ENCODE assay signal across 23 cellular contexts in genomic region chr6:136181191-136181833, GRCh38.
A peak's percentile ranks its signal among the peaks of the same experiment; 100 is the strongest.
DNase-seq lines count a peak whose midpoint lies in the region; ATAC-seq, FAIRE-seq and TF ChIP-seq lines count a peak whose summit lies in the region.
"Had no signal": no experiment of that assay in that cellular context is flagged by ENCODE, and none has a peak within 500 bp of the region (broad histone marks: within the 10 kb centered on the region; RNA-seq: fewer than 3 reads in every experiment).

No MANE protein-coding gene starts in this region.

- H3K4me3 Mint-ChIP-seq in mesothelial cell of epicardium, result no peak overlapping the region
- H3K4me3 Mint-ChIP-seq: CD8-positive, alpha-beta memory T cell; IgD-negative memory B cell had no signal

- DNase-seq in HepG2 (ENCODE audit: low spot score), result no peak
- no peak for DNase-seq in left cardiac atrium
- no peak for DNase-seq in mesothelial cell of epicardium (ENCODE audit: low spot score in 2 of 2, unreplicated experiment in 2 of 2)
- DNase-seq in smooth muscle cell of the brain vasculature (ENCODE audit: low read depth, low spot score), result peak; percentile 23
- DNase-seq in SW 1271 (lab: John Stamatoyannopoulos, UW), result no peak
- no peak for DNase-seq in substantia nigra (lab: John Stamatoyannopoulos, UW)
- DNase-seq: Calu3; CD8-positive, alpha-beta memory T cell; GDM1; NCI-H1105; NCI-H146; NCI-H2029; NCI-H226; NCI-H510A treated with DMSO at 0.1 percent for 48 hours; PC-9; RPMI8226 had no signal

- H3K27me3 ChIP-seq in liver (ENCODE audit: control insufficient read depth in 4 of 4, insufficient read depth in 4 of 4, low read length in 3 of 4) (no peaks in the 10 kb centered on the region), HepG2 (ENCODE audit: control insufficient read depth in 1 of 2, insufficient read depth in 2 of 2, low read length in 2 of 2) (no peaks in the 10 kb centered on the region)

- H3K4me3 ChIP-seq in liver (ENCODE audit: low read depth in 1 of 3, low read length in 3 of 3), result no peak overlapping the region
- no peak overlapping the region for H3K4me3 ChIP-seq in HepG2 (replicated peaks in 1 of 3; ENCODE audit: insufficient read depth in 1 of 3, low read depth in 2 of 3, low read length in 3 of 3)
- H3K4me3 ChIP-seq: PC-9 had no signal

- CTCF ChIA-PET in HepG2 (lab: Yijun Ruan, JAX; ENCODE audit: low intra/inter-chr PET ratio, low total read pairs), result no interaction called here

- peaks cover 16% of the 10 kb centered on the region for H3K36me3 Mint-ChIP-seq in mesothelial cell of epicardium
- H3K36me3 Mint-ChIP-seq: CD8-positive, alpha-beta memory T cell had no signal

- H3K4me1 ChIP-seq in liver (ENCODE audit: control insufficient read depth in 4 of 4, insufficient read depth in 4 of 4, low read length in 3 of 4) (peaks cover 0 to 9% (median 5%) of the 10 kb centered on the region in 4 donors), HepG2 (ENCODE audit: insufficient read depth, low read length) (no peaks in the 10 kb centered on the region)

- no peak for TF ChIP-seq CTCF in liver (IDR thresholded peaks at IDR 0.05; ENCODE audit: low read depth, low read length, missing input control)
- no peak for TF ChIP-seq CTCF in HepG2 (CRISPR knock-in tag; IDR thresholded peaks at IDR 0.05)
- no peak for TF ChIP-seq CTCF in mesothelial cell of epicardium (IDR thresholded peaks at IDR 0.05; ENCODE audit: unreplicated experiment)

- H3K9ac ChIP-seq in liver (ENCODE audit: low read depth in 1 of 2, low read length in 2 of 2), result no peak overlapping the region
- H3K9ac ChIP-seq in HepG2 (ENCODE audit: insufficient read depth, low read depth, low read length), result no peak overlapping the region

- H3K27ac ChIP-seq in liver (ENCODE audit: low read depth in 1 of 2, low read length in 2 of 2), result no peak overlapping the region
- no peak overlapping the region for H3K27ac ChIP-seq in HepG2 (ENCODE audit: extremely low read length, insufficient read depth, low read length)
- no peak overlapping the region for H3K27ac ChIP-seq in substantia nigra (ENCODE audit: low read depth, low read length, poor library complexity, severe bottlenecking)
- H3K27ac ChIP-seq: C4-2B, PC-9 had no signal

- H3K36me3 ChIP-seq in liver (ENCODE audit: control insufficient read depth in 4 of 4, insufficient read depth in 3 of 4, low read depth in 1 of 4, low read length in 3 of 4) (no peaks in the 10 kb centered on the region), HepG2 (replicated peaks in 1 of 2; ENCODE audit: control insufficient read depth in 1 of 2, insufficient read depth in 2 of 2, low read length in 2 of 2) (no peaks in the 10 kb centered on the region)

- H3K79me2 ChIP-seq in HepG2 (ENCODE audit: insufficient read depth, low read length), result no peaks in the 10 kb centered on the region

- TF ChIP-seq EP300 in HepG2 (IDR thresholded peaks at IDR 0.05; ENCODE audit: low read depth in 2 of 2, low read length in 2 of 2) (no peak), HepG2 (CRISPR knock-in tag; IDR thresholded peaks at IDR 0.05; ENCODE audit: borderline replicate concordance) (no peak)

- FAIRE-seq in HepG2 (lab: Jason Lieb, UNC), result no peak
- FAIRE-seq: GM18507, H1 had no signal

- H3K4me2 ChIP-seq in HepG2 (ENCODE audit: low read depth, low read length), result no peak overlapping the region
- H3K4me2 ChIP-seq: PC-9 had no signal

- H3K27ac Mint-ChIP-seq in mesothelial cell of epicardium, result peak overlapping the region; percentile 34
- H3K27ac Mint-ChIP-seq: CD8-positive, alpha-beta memory T cell had no signal

- no peak for TF ChIP-seq POLR2A in HepG2 (IDR thresholded peaks at IDR 0.05; ENCODE audit: insufficient read depth in 1 of 2, low read depth in 2 of 2, low read length in 2 of 2)

- WGBS in liver, result 60% methylated on average over 4 of the region's 4 CpGs
- 19% methylated on average over 4 of the region's 4 CpGs for WGBS in HepG2 (ENCODE audit: low lambda C conversion rate)

- intact Hi-C loops in HepG2 (cut with micrococcal nuclease; ENCODE audit: unreplicated experiment), result no loop called here
- intact Hi-C loops in left cardiac atrium (cut with DNase I), result no loop called here

- peaks cover 32% of the 10 kb centered on the region for H3K4me1 Mint-ChIP-seq in mesothelial cell of epicardium
- H3K4me1 Mint-ChIP-seq: CD8-positive, alpha-beta memory T cell had no signal

- no peak overlapping the region for H2AFZ ChIP-seq in HepG2 (ENCODE audit: low read length)
- H2AFZ ChIP-seq: PC-9 had no signal

- no peak for ATAC-seq in HepG2
- peak; percentile 30 to 67 for ATAC-seq in left cardiac atrium
- no peak for ATAC-seq in GM21786 (IDR thresholded peaks at IDR 0.05; ENCODE audit: unreplicated experiment)
- ATAC-seq: HCT116 had no signal

- H3K9me3 ChIP-seq in liver (ENCODE audit: control insufficient read depth in 4 of 4, low read length in 3 of 4) (no peaks in the 10 kb centered on the region), HepG2 (ENCODE audit: low read length) (no peaks in the 10 kb centered on the region)

- TF ChIP-seq RAD21 in liver (IDR thresholded peaks at IDR 0.05) (no peak), HepG2 (CRISPR knock-in tag; IDR thresholded peaks at IDR 0.05) (no peak)

- POLR2A ChIA-PET in HepG2 (lab: Yijun Ruan, JAX), result no interaction called here

- H4K20me1 ChIP-seq in HepG2 (ENCODE audit: insufficient read depth, low read length), result no peaks in the 10 kb centered on the region

- in situ Hi-C loops in HepG2 (cut with HindIII; ENCODE audit: extremely low pct_ligation_motif_present, low pct_unique_long_range_greater_than_20kb), result no loop called here

- no TSS peak for BruUV-seq in HepG2 (replicated peaks; lab: Mats Ljungman, UMichigan)

- H3K9me3 Mint-ChIP-seq in mesothelial cell of epicardium, result no peaks in the 10 kb centered on the region
- H3K9me3 Mint-ChIP-seq: CD8-positive, alpha-beta memory T cell had no signal

- H3K27me3 Mint-ChIP-seq in mesothelial cell of epicardium (ENCODE audit: low read depth), result no peaks in the 10 kb centered on the region
- H3K27me3 Mint-ChIP-seq: IgD-negative memory B cell had no signal

TF ChIP-seq in liver, 16 proteins besides CTCF, POLR2A, EP300 and RAD21 (continues in another document):
- TF ChIP-seq YY1 (IDR thresholded peaks at IDR 0.05), result peak; percentile 34
- no peak for TF ChIP-seq ZBTB33 (IDR thresholded peaks at IDR 0.05)

TF ChIP-seq in HepG2, 621 proteins besides CTCF, POLR2A, EP300 and RAD21:
- TF ChIP-seq KLF6 (CRISPR knock-in tag; IDR thresholded peaks at IDR 0.05) (no peak), SALL1 (CRISPR knock-in tag; IDR thresholded peaks at IDR 0.05) (no peak), SRSF9 (IDR thresholded peaks at IDR 0.05; ENCODE audit: borderline replicate concordance, insufficient read depth, low read depth, low read length, poor library complexity, severe bottlenecking) (no peak), ZFAT (CRISPR knock-in tag; conservative IDR thresholded peaks at IDR 0.05) (no peak), ZBTB1 (CRISPR knock-in tag; IDR thresholded peaks at IDR 0.05; ENCODE audit: borderline replicate concordance) (no peak), ZFY (CRISPR knock-in tag; IDR thresholded peaks at IDR 0.05) (no peak), PLSCR1 (CRISPR knock-in tag; IDR thresholded peaks at IDR 0.05; ENCODE audit: borderline replicate concordance) (no peak), ZFX (CRISPR knock-in tag; IDR thresholded peaks at IDR 0.05; ENCODE audit: low read depth) (no peak), RARA (CRISPR knock-in tag; IDR thresholded peaks at IDR 0.05) (no peak), MAFK (conservative IDR thresholded peaks at IDR 0.05 in 1 of 2, IDR thresholded peaks at IDR 0.05 in 1 of 2; ENCODE audit: low read length in 2 of 2) (no peak), ZFP1 (CRISPR knock-in tag; IDR thresholded peaks at IDR 0.05) (no peak), ZNF264 (CRISPR knock-in tag; IDR thresholded peaks at IDR 0.05) (no peak), ZNF691 (CRISPR knock-in tag; IDR thresholded peaks at IDR 0.05; ENCODE audit: borderline replicate concordance, low read depth) (no peak), MBD4 (IDR thresholded peaks at IDR 0.05; ENCODE audit: borderline replicate concordance, low read length) (no peak)

Comparison
In these comparisons a context has a peak if more than half of its experiments do, and no peak if none do; other contexts are left out.
1. ATAC-seq: peak in left cardiac atrium (2 of 2); none in HepG2 (single experiment) and GM21786 (single experiment).